ENCODE assay signal across 11 cellular contexts in the genomic region with DNA sequence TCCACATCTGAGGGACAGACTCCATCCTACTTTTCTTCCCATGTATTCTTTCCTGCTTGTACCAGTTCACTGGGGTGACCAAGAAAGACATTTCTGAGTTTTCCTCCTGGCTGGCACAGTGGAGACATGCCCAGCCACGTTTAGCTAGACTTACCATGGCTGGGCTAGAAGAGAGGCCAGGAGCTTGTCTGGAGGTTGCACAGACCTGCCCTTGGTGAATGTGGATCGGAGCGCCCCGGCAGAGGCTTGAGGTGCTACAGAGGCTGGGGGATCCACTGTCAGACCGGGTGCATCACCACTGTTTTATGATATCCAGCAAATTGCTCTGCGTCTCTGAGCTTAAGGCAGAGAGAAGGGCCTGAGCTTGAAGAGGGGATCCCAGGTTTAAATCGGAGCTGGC. TPM values are rescaled to one million over a fixed set of nuclear protein-coding genes. Genes with fewer than 3 reads are reported as not detected.
DNase-seq lines count a peak whose midpoint lies in the region; ATAC-seq and TF ChIP-seq lines count a peak whose summit lies in the region.
"Had no signal": no experiment of that assay in that cellular context is flagged by ENCODE, and none has a peak within 500 bp of the region (broad histone marks: within the 10 kb centered on the region; RNA-seq: fewer than 3 reads in every experiment).

No MANE protein-coding gene starts in this region.

- CTCF ChIA-PET in CD8-positive, alpha-beta T cell (lab: Charles Lee): interaction anchor here (1.0 to 5.7 kb wide), 7 partner anchors 10 to 140 kb away, joined by 3 to 57 read pairs (median 9); no protein-coding TSS in a partner anchor

- H3K9me3 ChIP-seq in CD8-positive, alpha-beta T cell (ENCODE audit: low read length): no peaks in the 10 kb centered on the region
- H3K9me3 ChIP-seq: SK-N-SH had no signal

- DNase-seq in CD8-positive, alpha-beta T cell: no peak
- DNase-seq in epithelial cell of esophagus (ENCODE audit: low read depth) (peak; percentile 95), osteocyte (ENCODE audit: extremely low spot score, unreplicated experiment) (no peak), SW 1271 (lab: John Stamatoyannopoulos, UW) (no peak)
- DNase-seq: DMS79, NCI-H2029 treated with DMSO at 0.1 percent for 48 hours, SK-N-SH had no signal

- peaks cover 17% of the 10 kb centered on the region for H3K36me3 Mint-ChIP-seq in CD8-positive, alpha-beta T cell
- H3K36me3 Mint-ChIP-seq in T-helper 1 cell treated with Interleukin-12 subunit alpha and Interleukin-12 subunit beta and Interleukin-4 antibody, amounts not matched to agents 30 μg/mL and 1 μg/mL, for 36 hours (ENCODE audit: low read depth): peaks cover 70% of the 10 kb centered on the region
- H3K36me3 Mint-ChIP-seq in osteocyte (ENCODE audit: unreplicated experiment): peaks cover 2% of the 10 kb centered on the region

- H3K9me3 Mint-ChIP-seq in CD8-positive, alpha-beta T cell: no peaks in the 10 kb centered on the region
- no peaks in the 10 kb centered on the region for H3K9me3 Mint-ChIP-seq in T-helper 1 cell treated with Interleukin-12 subunit alpha and Interleukin-12 subunit beta and Interleukin-4 antibody, amounts not matched to agents 30 μg/mL and 1 μg/mL, for 36 hours
- no peaks in the 10 kb centered on the region for H3K9me3 Mint-ChIP-seq in osteocyte (ENCODE audit: unreplicated experiment)

- peaks cover 71% of the 10 kb centered on the region for H3K4me1 Mint-ChIP-seq in CD8-positive, alpha-beta T cell (ENCODE audit: low read depth)
- peaks cover 56% of the 10 kb centered on the region for H3K4me1 Mint-ChIP-seq in T-helper 1 cell treated with Interleukin-12 subunit alpha and Interleukin-12 subunit beta and Interleukin-4 antibody, amounts not matched to agents 30 μg/mL and 1 μg/mL, for 36 hours (ENCODE audit: low read depth)
- peaks cover 60% of the 10 kb centered on the region for H3K4me1 Mint-ChIP-seq in osteocyte (ENCODE audit: unreplicated experiment)

- H3K4me1 ChIP-seq in CD8-positive, alpha-beta T cell (ENCODE audit: insufficient read depth, low read length): peaks cover 67% of the 10 kb centered on the region

- peak overlapping the region; percentile 74 for H3K4me3 Mint-ChIP-seq in CD8-positive, alpha-beta T cell
- H3K4me3 Mint-ChIP-seq in T-helper 1 cell treated with Interleukin-12 subunit alpha and Interleukin-12 subunit beta and Interleukin-4 antibody, amounts not matched to agents 30 μg/mL and 1 μg/mL, for 36 hours: peak overlapping the region; percentile 100
- no peak overlapping the region for H3K4me3 Mint-ChIP-seq in osteocyte (ENCODE audit: unreplicated experiment)

- no peaks in the 10 kb centered on the region for H3K27me3 ChIP-seq in CD8-positive, alpha-beta T cell (ENCODE audit: insufficient read depth, low read length)

- no peaks in the 10 kb centered on the region for H3K27me3 Mint-ChIP-seq in CD8-positive, alpha-beta T cell (ENCODE audit: low read depth)
- H3K27me3 Mint-ChIP-seq in T-helper 1 cell treated with Interleukin-12 subunit alpha and Interleukin-12 subunit beta and Interleukin-4 antibody, amounts not matched to agents 30 μg/mL and 1 μg/mL, for 36 hours (ENCODE audit: low read depth): no peaks in the 10 kb centered on the region
- no peaks in the 10 kb centered on the region for H3K27me3 Mint-ChIP-seq in osteocyte (ENCODE audit: unreplicated experiment)

- TF ChIP-seq CTCF in CD8-positive, alpha-beta T cell (IDR thresholded peaks at IDR 0.05): no peak
- TF ChIP-seq CTCF in epithelial cell of esophagus (IDR thresholded peaks at IDR 0.05; ENCODE audit: insufficient read depth, low read depth, low read length, missing control alignments) (no peak), osteocyte (IDR thresholded peaks at IDR 0.05) (no peak)

- H3K4me3 ChIP-seq in CD8-positive, alpha-beta T cell (ENCODE audit: low read depth, low read length): no peak overlapping the region
- H3K4me3 ChIP-seq in epithelial cell of esophagus (ENCODE audit: low read length): peak overlapping the region; percentile 23

- no peak for ATAC-seq in CD8-positive, alpha-beta T cell
- ATAC-seq in HG02840 (IDR thresholded peaks at IDR 0.05; ENCODE audit: low FRiP score, unreplicated experiment): no peak
- no peak for ATAC-seq in GM21515 (IDR thresholded peaks at IDR 0.05; ENCODE audit: unreplicated experiment)
- ATAC-seq in HG02642 (IDR thresholded peaks at IDR 0.05; ENCODE audit: poor library complexity, unreplicated experiment): no peak

- intact Hi-C loops in CD8-positive, alpha-beta T cell (cut with DNase I, micrococcal nuclease): loop anchor here (5.0 kb wide), 3 partner anchors 50 to 140 kb away; a partner anchor contains a TSS

- POLR2A ChIA-PET in CD8-positive, alpha-beta T cell (lab: Charles Lee): interaction anchor here (1.2 to 2.9 kb wide), 4 partner anchors 51 to 137 kb away, joined by 3 to 16 read pairs (median 6); no protein-coding TSS in a partner anchor

- H3K27ac ChIP-seq in CD8-positive, alpha-beta T cell (ENCODE audit: low read depth, low read length): peak overlapping the region; percentile 10

- no peaks in the 10 kb centered on the region for H3K36me3 ChIP-seq in CD8-positive, alpha-beta T cell (ENCODE audit: insufficient read depth, low read length)

- H3K27ac Mint-ChIP-seq in CD8-positive, alpha-beta T cell: peak overlapping the region; percentile 98
- peak overlapping the region; percentile 93 for H3K27ac Mint-ChIP-seq in T-helper 1 cell treated with Interleukin-12 subunit alpha and Interleukin-12 subunit beta and Interleukin-4 antibody, amounts not matched to agents 30 μg/mL and 1 μg/mL, for 36 hours
- peak overlapping the region; percentile 59 for H3K27ac Mint-ChIP-seq in osteocyte (ENCODE audit: unreplicated experiment)

RNA-seq across cellular contexts. Expression of a gene that starts 3.5 kb away (rescaled TPM):
- 100 to 1,000 TPM; 224 to 240 TPM for total RNA-seq in CD8-positive, alpha-beta T cell
- total RNA-seq in osteocyte: 34.5 and 35.9 TPM in 2 replicates

RNA-seq across cellular contexts. Expression of a gene that starts 48.7 kb away (rescaled TPM):
- 10 to 100 TPM; 29.6 to 30.1 TPM for total RNA-seq in CD8-positive, alpha-beta T cell
- 26.4 and 28.3 TPM in 2 replicates for total RNA-seq in osteocyte
